8 cellular contexts compared by ENCODE assay signal in genomic region chr12:123761841-123762714, GRCh38. TPM values are rescaled to one million over a fixed set of nuclear protein-coding genes. Genes with fewer than 3 reads are reported as not detected.
DNase-seq lines count a peak whose midpoint lies in the region; ATAC-seq, FAIRE-seq and TF ChIP-seq lines count a peak whose summit lies in the region.

TSS of gene DNAH10 (plus strand) at chr12:123762301. CDS start at chr12:123762337, 36 bp downstream.

- H3K27me3 ChIP-seq in foreskin keratinocyte (peaks cover 31% of the 10 kb centered on the region), pancreas (no peaks in the 10 kb centered on the region)

- TF ChIP-seq CTCF in GM20000 (IDR thresholded peaks at IDR 0.05; ENCODE audit: extremely low read depth, missing control alignments) (peak; percentile 50), foreskin keratinocyte (conservative IDR thresholded peaks at IDR 0.05) (peak; percentile 42), pancreas (IDR thresholded peaks at IDR 0.05) (no peak)

- H3K4me1 ChIP-seq in foreskin keratinocyte, result no peaks in the 10 kb centered on the region
- H3K4me1 ChIP-seq in pancreas, result no peaks in the 10 kb centered on the region

- H3K36me3 ChIP-seq in pancreas, result no peaks in the 10 kb centered on the region

- peak within 1 kb of the TSS; percentile 10 to 51 (median 19) for H3K4me3 ChIP-seq in pancreas

- 4 to 6% methylated on average over 73 to 105 of the region's 105 CpGs for WGBS in pancreas, 2 donors

- intact Hi-C loops in pancreas (cut with DNase I), result no loop called here

- H3K9me3 ChIP-seq in pancreas, result no peaks in the 10 kb centered on the region

- ATAC-seq in foreskin keratinocyte, result peak; percentile 77
- peak; percentile 43 to 76 (median 73) for ATAC-seq in pancreas
- no peak for ATAC-seq in HG02840 (IDR thresholded peaks at IDR 0.05; ENCODE audit: low FRiP score, unreplicated experiment)

- H3K27ac ChIP-seq in foreskin keratinocyte (no peak within 1 kb of the TSS), pancreas (no peak within 1 kb of the TSS)

- DNase-seq in D341Med (ENCODE audit: low spot score) (peak; percentile 61), GM20000 (ENCODE audit: low spot score) (peak; percentile 80), NAMALWA (ENCODE audit: low spot score) (peak; percentile 76), activated T-cell treated with anti-CD3 and anti-CD28 coated beads for 24 hours (ENCODE audit: low read depth) (peak; percentile 36), foreskin keratinocyte (no peak), pancreas (peak in 4 of 6 donors; percentile 11 to 74 (median 46)), putamen (ENCODE audit: low spot score) (no peak)

- no peak for FAIRE-seq in pancreas (lab: Jason Lieb, UNC)

RNA-seq across cellular contexts. Expression of gene DNAH10, which starts in this region (rescaled TPM):
- total RNA-seq in foreskin keratinocyte (0.04 TPM in 1 of 2 replicates, not detected in the other), pancreas (under 1 TPM in 5 of 6 donors, not detected in 1; 0.08 to 0.59 (median 0.14) TPM)
- polyA plus RNA-seq in foreskin keratinocyte (0.04 and 0.06 TPM in 2 replicates), pancreas (under 1 TPM; 0.02 to 0.04 TPM)

Comparison
In these comparisons a context has a peak if more than half of its experiments do, and no peak if none do; other contexts are left out.
1. Peak in ATAC-seq in foreskin keratinocyte; RNA of the gene not detected or under 1 TPM.
2. Peak in DNase-seq, ATAC-seq and H3K4me3 ChIP-seq in pancreas; RNA of the gene not detected or under 1 TPM.
3. DNase-seq: peak in D341Med (single experiment), GM20000 (single experiment), NAMALWA (single experiment) and activated T-cell treated with anti-CD3 and anti-CD28 coated beads for 24 hours (single experiment); none in foreskin keratinocyte (0 of 2) and putamen (single experiment).
4. CTCF ChIP-seq: peak in GM20000 (single experiment) and foreskin keratinocyte (single experiment); none in pancreas (0 of 4).